Comparison of ENCODE assay signal across 13 cellular contexts in genomic region chr19:47511128-47511517, GRCh38. TPM values are rescaled to one million over a fixed set of nuclear protein-coding genes. Genes with fewer than 3 reads are reported as not detected.
DNase-seq lines count a peak whose midpoint lies in the region; ATAC-seq and TF ChIP-seq lines count a peak whose summit lies in the region.
"Had no signal": no experiment of that assay in that cellular context is flagged by ENCODE, and none has a peak within 500 bp of the region (broad histone marks: within the 10 kb centered on the region; RNA-seq: fewer than 3 reads in every experiment).

No MANE protein-coding gene starts in this region.

- H3K4me3 Mint-ChIP-seq in activated CD8-positive, alpha-beta T cell treated with anti-CD3 and anti-CD28 coated beads for 36 hours, result no peak overlapping the region

- peaks cover 50 to 81% (median 73%) of the 10 kb centered on the region in 10 experiments for H3K4me1 ChIP-seq in BLaER1 treated with 17β-estradiol and CSF1 and Interleukin-3, amounts not matched to agents 10 nM and 100 nM
- peaks cover 7 to 88% (median 63%) of the 10 kb centered on the region in 3 donors for H3K4me1 ChIP-seq in gastroesophageal sphincter
- H3K4me1 ChIP-seq in psoas muscle, result peaks cover 75% of the 10 kb centered on the region

- peaks cover 74 to 86% (median 84%) of the 10 kb centered on the region in 11 experiments for H4K20me1 ChIP-seq in BLaER1 treated with 17β-estradiol and CSF1 and Interleukin-3, amounts not matched to agents 10 nM and 100 nM

- H3K9ac ChIP-seq in BLaER1 treated with 17β-estradiol and CSF1 and Interleukin-3, amounts not matched to agents 10 nM and 100 nM, result peak overlapping the region in 8 of 11 experiments; percentile 5 to 99 (median 94); a peak in 4 of 22 replicates

- no peak for ATAC-seq in activated CD8-positive, alpha-beta T cell treated with anti-CD3 and anti-CD28 coated beads for 36 hours
- ATAC-seq in gastroesophageal sphincter (no peak), psoas muscle (no peak), HG03521 (IDR thresholded peaks at IDR 0.05; ENCODE audit: unreplicated experiment) (no peak)
- ATAC-seq: T-cell had no signal

- peak overlapping the region; percentile 7 for H3K27ac Mint-ChIP-seq in activated CD8-positive, alpha-beta T cell treated with anti-CD3 and anti-CD28 coated beads for 36 hours

- POLR2A ChIA-PET in activated CD8-positive, alpha-beta T cell treated with anti-CD3 and anti-CD28 coated beads for 36 hours (lab: Charles Lee), result interaction anchor here (0.6 to 1.3 kb wide), 4 partner anchors 8 to 234 kb away, joined by 3 to 5 read pairs (median 3); partner anchors contain the start of gene NOP53

- peaks cover 53% of the 10 kb centered on the region for H3K4me1 Mint-ChIP-seq in activated CD8-positive, alpha-beta T cell treated with anti-CD3 and anti-CD28 coated beads for 36 hours (ENCODE audit: low read depth)

- no peak overlapping the region for H3K4me3 ChIP-seq in BLaER1 treated with 17β-estradiol and CSF1 and Interleukin-3, amounts not matched to agents 10 nM and 100 nM
- H3K4me3 ChIP-seq in gastroesophageal sphincter (peak overlapping the region in 1 of 2 donors; percentile 22), psoas muscle (peak overlapping the region; percentile 95)

- CTCF ChIA-PET in activated CD8-positive, alpha-beta T cell treated with anti-CD3 and anti-CD28 coated beads for 36 hours (lab: Charles Lee), result interaction anchor here (1.1 kb wide), 1 partner anchor 74 kb away, joined by 3 read pairs; no protein-coding TSS in a partner anchor

- TF ChIP-seq POLR2A in gastroesophageal sphincter (IDR thresholded peaks at IDR 0.05), result no peak

- intact Hi-C loops in activated CD8-positive, alpha-beta T cell treated with anti-CD3 and anti-CD28 coated beads for 36 hours (cut with micrococcal nuclease), result loop anchor here (10.0 kb wide), 1 partner anchor 76 kb away; no protein-coding TSS in a partner anchor
- intact Hi-C loops in psoas muscle (cut with DNase I), result loop anchor here (5.0 to 10.0 kb wide), 3 partner anchors 91 to 194 kb away; no protein-coding TSS in a partner anchor

- peaks cover 0 to 3% (median 0%) of the 10 kb centered on the region in 11 experiments; a peak in 2 of 22 replicates for H3K27me3 ChIP-seq in BLaER1 treated with 17β-estradiol and CSF1 and Interleukin-3, amounts not matched to agents 10 nM and 100 nM
- H3K27me3 ChIP-seq in gastroesophageal sphincter (no peaks in the 10 kb centered on the region), psoas muscle (ENCODE audit: insufficient read depth in 3 of 3, low read length in 2 of 3) (no peaks in the 10 kb centered on the region)

- no peak for DNase-seq in activated CD8-positive, alpha-beta T cell treated with anti-CD3 and anti-CD28 coated beads for 36 hours
- DNase-seq in psoas muscle, result peak; percentile 52 to 65
- DNase-seq in pons (ENCODE audit: low spot score), result no peak
- no peak for DNase-seq in effector CD4-positive, alpha-beta T cell
- DNase-seq in NCI-H1417 treated with DMSO at 0.1 percent for 48 hours (lab: John Stamatoyannopoulos, UW), result no peak
- DNase-seq: NCI-H1048; NK-92 treated with Interleukin-12 subunit alpha and Interleukin-12 subunit beta, amount 100 ng/mL, for 24 hours; stimulated activated CD4-positive, alpha-beta T cell treated with anti-CD3 and anti-CD28 coated beads, Interleukin-4, amount 100 ng/mL, for 1 hour; T-cell had no signal

- H3K9me3 Mint-ChIP-seq in activated CD8-positive, alpha-beta T cell treated with anti-CD3 and anti-CD28 coated beads for 36 hours, result no peaks in the 10 kb centered on the region
- H3K9me3 Mint-ChIP-seq: T-cell had no signal

- no peak overlapping the region for H3K27ac ChIP-seq in BLaER1 treated with 17β-estradiol and CSF1 and Interleukin-3, amounts not matched to agents 10 nM and 100 nM
- H3K27ac ChIP-seq in gastroesophageal sphincter (peak overlapping the region in 3 of 4 donors; percentile 80 to 99 (median 98)), psoas muscle (peak overlapping the region; percentile 99)

- H3K36me3 ChIP-seq in BLaER1 treated with 17β-estradiol and CSF1 and Interleukin-3, amounts not matched to agents 10 nM and 100 nM, result peaks cover 0 to 44% (median 16%) of the 10 kb centered on the region in 11 experiments; a peak in 15 of 22 replicates
- H3K36me3 ChIP-seq in gastroesophageal sphincter, result peaks cover 0 to 7% of the 10 kb centered on the region in 2 donors
- no peaks in the 10 kb centered on the region for H3K36me3 ChIP-seq in psoas muscle (ENCODE audit: insufficient read depth in 1 of 2, low read depth in 1 of 2)

- peaks cover 3% of the 10 kb centered on the region for H3K36me3 Mint-ChIP-seq in activated CD8-positive, alpha-beta T cell treated with anti-CD3 and anti-CD28 coated beads for 36 hours (ENCODE audit: low read depth)

- peak overlapping the region in 4 of 11 experiments; percentile 9 to 98 (median 92); a peak in 4 of 22 replicates for H3K4me2 ChIP-seq in BLaER1 treated with 17β-estradiol and CSF1 and Interleukin-3, amounts not matched to agents 10 nM and 100 nM

- no peaks in the 10 kb centered on the region for H3K9me3 ChIP-seq in BLaER1 treated with 17β-estradiol and CSF1 and Interleukin-3, amounts not matched to agents 10 nM and 100 nM (replicated peaks in 1 of 11)
- no peaks in the 10 kb centered on the region for H3K9me3 ChIP-seq in gastroesophageal sphincter
- H3K9me3 ChIP-seq in psoas muscle, result no peaks in the 10 kb centered on the region

- 46% methylated on average over 3 of the region's 6 CpGs; no CpG with 5 or more reads in 1 of the 2 donors for WGBS in gastroesophageal sphincter (ENCODE audit: low coverage in 1 of 2), 2 donors
- WGBS in psoas muscle, 3 donors, result 45 to 60% (median 54%) methylated on average over 5 to 6 of the region's 6 CpGs

- H3K27me3 Mint-ChIP-seq in activated CD8-positive, alpha-beta T cell treated with anti-CD3 and anti-CD28 coated beads for 36 hours, result no peaks in the 10 kb centered on the region
- H3K27me3 Mint-ChIP-seq: T-cell had no signal

- TF ChIP-seq CTCF in activated CD8-positive, alpha-beta T cell treated with anti-CD3 and anti-CD28 coated beads for 36 hours (IDR thresholded peaks at IDR 0.05), result no peak
- TF ChIP-seq CTCF in gastroesophageal sphincter (IDR thresholded peaks at IDR 0.05) (no peak), psoas muscle (IDR thresholded peaks at IDR 0.05) (no peak)

- TF ChIP-seq EP300 in gastroesophageal sphincter (IDR thresholded peaks at IDR 0.05), result no peak

RNA-seq across cellular contexts. Expression of gene NAPA, which starts 3.7 kb away (rescaled TPM):
- total RNA-seq in activated CD8-positive, alpha-beta T cell treated with anti-CD3 and anti-CD28 coated beads for 36 hours, result 10 to 100 TPM; 43.9 to 47.2 TPM
- total RNA-seq in gastroesophageal sphincter (100 to 1,000 TPM in 2 of 4 donors, 10 to 100 TPM in 2; 95.9 to 134 (median 112) TPM), psoas muscle (100 to 1,000 TPM; 124 to 182 (median 159) TPM)
- polyA plus RNA-seq in psoas muscle, result 100 to 1,000 TPM; 103 to 123 (median 109) TPM

RNA-seq across cellular contexts. Expression of gene KPTN, which starts 27.1 kb away (rescaled TPM):
- total RNA-seq in activated CD8-positive, alpha-beta T cell treated with anti-CD3 and anti-CD28 coated beads for 36 hours, result 10 to 100 TPM; 10.4 to 11.0 TPM
- 1 to 10 TPM; 2.4 to 4.3 (median 3.4) TPM for total RNA-seq in gastroesophageal sphincter
- total RNA-seq in psoas muscle, result 10 to 100 TPM in 1 of 4 donors, 1 to 10 TPM in 3; 5.9 to 11.2 (median 8.1) TPM
- polyA plus RNA-seq in psoas muscle, result 10 to 100 TPM in 1 of 3 donors, 1 to 10 TPM in 2; 3.8 to 21.5 (median 9.7) TPM

RNA-seq across cellular contexts. Expression of gene SLC8A2, which starts 39.4 kb away (rescaled TPM):
- total RNA-seq in activated CD8-positive, alpha-beta T cell treated with anti-CD3 and anti-CD28 coated beads for 36 hours, result under 1 TPM; 0.18 to 0.43 TPM
- total RNA-seq in gastroesophageal sphincter, result 10 to 100 TPM in 1 of 4 donors, 1 to 10 TPM in 3; 6.5 to 19.9 (median 9.5) TPM
- under 1 TPM; 0.13 to 0.54 (median 0.25) TPM for total RNA-seq in psoas muscle
- under 1 TPM in 2 of 3 donors, not detected in 1; 0.12 to 0.18 TPM for polyA plus RNA-seq in psoas muscle
- total RNA-seq: myocyte, T-cell had no signal

Comparison
In these comparisons a context has a peak if more than half of its experiments do, and no peak if none do; other contexts are left out.
1. H3K27ac ChIP-seq: peak in gastroesophageal sphincter (3 of 4) and psoas muscle (single experiment); none in BLaER1 treated with 17β-estradiol and CSF1 and Interleukin-3, amounts not matched to agents 10 nM and 100 nM (0 of 11).
2. DNase-seq: peak in psoas muscle (2 of 2); none in activated CD8-positive, alpha-beta T cell treated with anti-CD3 and anti-CD28 coated beads for 36 hours (single experiment), pons (single experiment), effector CD4-positive, alpha-beta T cell (single experiment) and NCI-H1417 treated with DMSO at 0.1 percent for 48 hours (single experiment).
3. RNA of gene SLC8A2, which starts 39.4 kb away (total RNA-seq): 6.5 to 19.9 TPM in gastroesophageal sphincter; 0.18 to 0.43 TPM in activated CD8-positive, alpha-beta T cell treated with anti-CD3 and anti-CD28 coated beads for 36 hours and 0.13 to 0.54 TPM in psoas muscle; every median in the first group is over 4 times any median in the second.